ENCODE assay signal across 8 cellular contexts in the genomic region with DNA sequence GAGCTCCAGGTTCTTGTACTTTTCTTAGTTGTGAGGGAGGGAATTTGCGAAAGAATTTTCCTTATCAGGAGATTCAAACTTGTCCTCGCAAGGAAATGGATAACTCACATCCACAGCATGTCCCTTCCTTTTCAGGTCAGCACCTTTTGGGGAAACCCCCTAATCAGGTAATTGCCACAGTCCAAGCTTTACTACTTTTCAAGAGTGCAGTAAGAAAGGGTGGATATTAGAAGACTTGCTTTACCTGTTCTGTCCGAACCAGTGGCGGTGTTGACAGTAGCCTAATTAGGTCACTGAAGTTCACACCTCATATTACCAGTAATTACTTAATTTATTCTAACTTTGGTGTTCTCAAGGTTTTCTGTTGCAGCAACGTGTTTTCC. TPM values are rescaled to one million over a fixed set of nuclear protein-coding genes. Genes with fewer than 3 reads are reported as not detected.
DNase-seq lines count a peak whose midpoint lies in the region; ATAC-seq and TF ChIP-seq lines count a peak whose summit lies in the region.

No MANE protein-coding gene starts in this region.

- H3K36me3 ChIP-seq in WERI-Rb-1: peaks cover 11% of the 10 kb centered on the region

- peak overlapping the region; percentile 96 for H3K4me3 Mint-ChIP-seq in stimulated activated naive CD8-positive, alpha-beta T cell treated with anti-CD3 and anti-CD28 coated beads, Interleukin-15, Interleukin-2, amounts not matched to agents 100 ng/mL and 50 ng/mL, for 24 hours

- H3K4me1 Mint-ChIP-seq in stimulated activated naive CD8-positive, alpha-beta T cell treated with anti-CD3 and anti-CD28 coated beads, Interleukin-15, Interleukin-2, amounts not matched to agents 100 ng/mL and 50 ng/mL, for 24 hours (ENCODE audit: low read depth): peaks cover 53% of the 10 kb centered on the region

- H3K27ac Mint-ChIP-seq in stimulated activated naive CD8-positive, alpha-beta T cell treated with anti-CD3 and anti-CD28 coated beads, Interleukin-15, Interleukin-2, amounts not matched to agents 100 ng/mL and 50 ng/mL, for 24 hours: peak overlapping the region; percentile 36

- H3K27me3 Mint-ChIP-seq in stimulated activated naive CD8-positive, alpha-beta T cell treated with anti-CD3 and anti-CD28 coated beads, Interleukin-15, Interleukin-2, amounts not matched to agents 100 ng/mL and 50 ng/mL, for 24 hours: no peaks in the 10 kb centered on the region

- H3K27ac ChIP-seq in WERI-Rb-1: peak overlapping the region; percentile 83
- peak overlapping the region in 20 of 21 experiments; percentile 58 to 89 (median 82) for H3K27ac ChIP-seq in skin epidermis

- in situ Hi-C loops in ACHN (cut with HindIII; ENCODE audit: low pct_ligation_motif_present, low pct_unique_long_range_greater_than_20kb, low sequenced_read_pairs): no loop called here

- ATAC-seq in stimulated activated naive CD8-positive, alpha-beta T cell treated with anti-CD3 and anti-CD28 coated beads, Interleukin-15, Interleukin-2, amounts not matched to agents 100 U/mL and 50 U/mL, for 24 hours: no peak
- peak; percentile 11 for ATAC-seq in HG03095 (IDR thresholded peaks at IDR 0.05; ENCODE audit: unreplicated experiment)
- ATAC-seq in left ventricle myocardium superior: peak; percentile 3

- H3K27me3 ChIP-seq in WERI-Rb-1 (ENCODE audit: insufficient read depth, low read depth, severe bottlenecking): no peaks in the 10 kb centered on the region

- peaks cover 30% of the 10 kb centered on the region for H3K36me3 Mint-ChIP-seq in stimulated activated naive CD8-positive, alpha-beta T cell treated with anti-CD3 and anti-CD28 coated beads, Interleukin-15, Interleukin-2, amounts not matched to agents 100 ng/mL and 50 ng/mL, for 24 hours (ENCODE audit: low read depth)

- H3K9me3 Mint-ChIP-seq in stimulated activated naive CD8-positive, alpha-beta T cell treated with anti-CD3 and anti-CD28 coated beads, Interleukin-15, Interleukin-2, amounts not matched to agents 100 ng/mL and 50 ng/mL, for 24 hours: no peaks in the 10 kb centered on the region

- intact Hi-C loops in left ventricle myocardium superior (cut with micrococcal nuclease): no loop called here

- no peak for DNase-seq in stimulated activated naive CD8-positive, alpha-beta T cell treated with anti-CD3 and anti-CD28 coated beads, Interleukin-15, Interleukin-2, amounts not matched to agents 100 U/mL and 50 U/mL, for 24 hours
- DNase-seq in WERI-Rb-1 (no peak), left ventricle myocardium superior (no peak), ACHN (no peak)
- no peak for DNase-seq in activated CD4-positive, alpha-beta T cell treated with anti-CD3 and anti-CD28 coated beads for 48 hours

- no peaks in the 10 kb centered on the region for H3K9me3 ChIP-seq in WERI-Rb-1 (ENCODE audit: severe bottlenecking)

- no peak for TF ChIP-seq CTCF in WERI-Rb-1 (IDR thresholded peaks at IDR 0.05; ENCODE audit: low read depth, low read length)

- H3K4me3 ChIP-seq in WERI-Rb-1 (ENCODE audit: low read depth, low read length): peak overlapping the region; percentile 73
- peak overlapping the region; percentile 54 to 88 (median 75) for H3K4me3 ChIP-seq in skin epidermis

RNA-seq across cellular contexts. Expression of a gene that starts 6.7 kb away (rescaled TPM):
- not detected for total RNA-seq in left ventricle myocardium superior
